ENCODE assay signal across 17 cellular contexts in the genomic region with DNA sequence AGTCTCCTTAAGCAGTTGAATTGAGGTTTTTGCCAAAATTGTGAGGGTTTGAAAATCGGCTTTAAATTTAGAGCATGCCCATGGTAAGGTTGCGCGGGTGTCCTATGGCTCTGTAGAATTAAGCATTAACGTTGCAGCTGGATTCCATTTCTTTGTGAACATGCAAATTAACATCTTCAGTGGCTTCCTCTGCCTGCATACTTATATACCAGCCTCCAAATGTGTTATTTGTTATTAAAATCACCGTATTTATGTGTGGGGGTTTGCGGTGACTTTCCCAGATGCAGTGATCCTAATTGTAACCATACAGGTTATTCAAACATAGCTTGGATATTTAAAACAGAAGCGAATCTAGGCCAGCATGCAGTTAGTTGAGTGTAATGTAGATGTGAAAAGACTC.
A peak's percentile ranks its signal among the peaks of the same experiment; 100 is the strongest.
DNase-seq lines count a peak whose midpoint lies in the region; ATAC-seq and TF ChIP-seq lines count a peak whose summit lies in the region.
"Had no signal": no experiment of that assay in that cellular context is flagged by ENCODE, and none has a peak within 500 bp of the region (broad histone marks: within the 10 kb centered on the region; RNA-seq: fewer than 3 reads in every experiment).

No MANE protein-coding gene starts in this region.

- no peak for TF ChIP-seq CTCF in left ventricle myocardium inferior (IDR thresholded peaks at IDR 0.05; ENCODE audit: borderline replicate concordance)
- TF ChIP-seq CTCF in heart left ventricle (IDR thresholded peaks at IDR 0.05): no peak
- no peak for TF ChIP-seq CTCF in RWPE2 (IDR thresholded peaks at IDR 0.05; ENCODE audit: poor library complexity, severe bottlenecking)

- 87 to 89% (median 88%) methylated on average over 7 of the region's 7 CpGs for WGBS in heart left ventricle, 4 donors

- H3K9me3 ChIP-seq in left ventricle myocardium inferior (replicated peaks) (no peaks in the 10 kb centered on the region), heart left ventricle (no peaks in the 10 kb centered on the region), RWPE2 (ENCODE audit: severe bottlenecking) (no peaks in the 10 kb centered on the region), iPS-18a (ENCODE audit: control insufficient read depth, low read depth, low read length) (no peaks in the 10 kb centered on the region)
- H3K9me3 ChIP-seq: BLaER1, SJSA1 had no signal

- DNase-seq in left ventricle myocardium inferior: no peak
- no peak for DNase-seq in heart left ventricle
- DNase-seq in RWPE2 (ENCODE audit: low spot score): no peak
- DNase-seq in activated naive CD4-positive, alpha-beta T cell treated with anti-CD3 and anti-CD28 coated beads, Interleukin-2, amount 10 ng/mL, durations not matched to agents 7 days and 5 days: no peak
- DNase-seq in C1 segment of cervical spinal cord (lab: John Stamatoyannopoulos, UW): no peak
- DNase-seq: DMS 273 treated with DMSO at 0.1 percent for 48 hours; NCI-H1436; NCI-H2081; NCI-H524 treated with DMSO at 0.1 percent for 48 hours; NK-92 treated with Interleukin-12 subunit alpha and Interleukin-12 subunit beta, amount 100 ng/mL, for 24 hours; OCI-M1 had no signal

- intact Hi-C loops in left ventricle myocardium inferior (cut with micrococcal nuclease) (no loop called here), heart left ventricle (cut with DNase I) (loop anchor here in 4 of 10 donors (10.0 kb wide), 2 partner anchors 63 to 113 kb away; partner anchors contain the start of gene TCF7L1 (in 3 of the 4))

- H3K4me3 ChIP-seq in left ventricle myocardium inferior: no peak overlapping the region
- H3K4me3 ChIP-seq in heart left ventricle: no peak overlapping the region
- no peak overlapping the region for H3K4me3 ChIP-seq in RWPE2 (ENCODE audit: severe bottlenecking)
- H3K4me3 ChIP-seq in iPS-18a (ENCODE audit: low read length): peak overlapping the region; percentile 38
- H3K4me3 ChIP-seq: BLaER1, SJSA1 had no signal

- H3K27ac ChIP-seq in left ventricle myocardium inferior (replicated peaks) (peak overlapping the region; percentile 79), heart left ventricle (peak overlapping the region in 2 of 12 donors; percentile 65 to 69), RWPE2 (ENCODE audit: poor library complexity, severe bottlenecking) (peak overlapping the region; percentile 89), iPS-18a (ENCODE audit: low read length) (peak overlapping the region; percentile 40)
- H3K27ac ChIP-seq: 22Rv1, BLaER1 had no signal

- H3K9ac ChIP-seq in iPS-18a (ENCODE audit: low read length): no peak overlapping the region
- H3K9ac ChIP-seq: BLaER1 had no signal

- H3K27me3 Mint-ChIP-seq in activated naive CD4-positive, alpha-beta T cell treated with anti-CD3 and anti-CD28 coated beads, Interleukin-2, amount 10 ng/mL, durations not matched to agents 7 days and 5 days: peaks cover 35% of the 10 kb centered on the region

- no peak for ATAC-seq in heart left ventricle
- no peak for ATAC-seq in RWPE2 (ENCODE audit: low read depth)
- ATAC-seq in HG03439 (IDR thresholded peaks at IDR 0.05; ENCODE audit: unreplicated experiment): no peak
- ATAC-seq in GM21367 (IDR thresholded peaks at IDR 0.05; ENCODE audit: unreplicated experiment): no peak

- H3K27ac Mint-ChIP-seq in activated naive CD4-positive, alpha-beta T cell treated with anti-CD3 and anti-CD28 coated beads, Interleukin-2, amount 10 ng/mL, durations not matched to agents 7 days and 5 days: no peak overlapping the region

- H3K4me3 Mint-ChIP-seq in activated naive CD4-positive, alpha-beta T cell treated with anti-CD3 and anti-CD28 coated beads, Interleukin-2, amount 10 ng/mL, durations not matched to agents 7 days and 5 days: no peak overlapping the region

- TF ChIP-seq POLR2A in heart left ventricle (IDR thresholded peaks at IDR 0.05): no peak

- no peaks in the 10 kb centered on the region for H3K9me3 Mint-ChIP-seq in activated naive CD4-positive, alpha-beta T cell treated with anti-CD3 and anti-CD28 coated beads, Interleukin-2, amount 10 ng/mL, durations not matched to agents 7 days and 5 days

- H3K4me1 Mint-ChIP-seq in activated naive CD4-positive, alpha-beta T cell treated with anti-CD3 and anti-CD28 coated beads, Interleukin-2, amount 10 ng/mL, durations not matched to agents 7 days and 5 days: peaks cover 1% of the 10 kb centered on the region

- no peaks in the 10 kb centered on the region for H3K27me3 ChIP-seq in left ventricle myocardium inferior (ENCODE audit: low read depth)
- H3K27me3 ChIP-seq in heart left ventricle: no peaks in the 10 kb centered on the region
- H3K27me3 ChIP-seq in RWPE2 (ENCODE audit: insufficient read depth, poor library complexity, severe bottlenecking): no peaks in the 10 kb centered on the region
- no peaks in the 10 kb centered on the region for H3K27me3 ChIP-seq in iPS-18a (ENCODE audit: control insufficient read depth, insufficient read depth, low read length)
- H3K27me3 ChIP-seq: BLaER1, SJSA1 had no signal

- no peaks in the 10 kb centered on the region for H3K36me3 Mint-ChIP-seq in activated naive CD4-positive, alpha-beta T cell treated with anti-CD3 and anti-CD28 coated beads, Interleukin-2, amount 10 ng/mL, durations not matched to agents 7 days and 5 days

- H3K36me3 ChIP-seq in left ventricle myocardium inferior (no peaks in the 10 kb centered on the region), heart left ventricle (no peaks in the 10 kb centered on the region), RWPE2 (ENCODE audit: low read depth) (no peaks in the 10 kb centered on the region), iPS-18a (ENCODE audit: control insufficient read depth, low read depth, low read length) (no peaks in the 10 kb centered on the region)
- H3K36me3 ChIP-seq: BLaER1, SJSA1 had no signal

- CTCF ChIA-PET in activated naive CD4-positive, alpha-beta T cell treated with anti-CD3 and anti-CD28 coated beads, Interleukin-2, amount 10 ng/mL, durations not matched to agents 7 days and 5 days (lab: Charles Lee): no interaction called here

- H3K4me1 ChIP-seq in left ventricle myocardium inferior (peaks cover 88% of the 10 kb centered on the region), heart left ventricle (peaks cover 14 to 79% (median 60%) of the 10 kb centered on the region in 12 donors), RWPE2 (ENCODE audit: insufficient read depth, poor library complexity, severe bottlenecking) (peaks cover 30% of the 10 kb centered on the region), iPS-18a (ENCODE audit: control insufficient read depth, low read depth, low read length) (peaks cover 71% of the 10 kb centered on the region)
